ENCODE assay signal across 1 cellular context in genomic region chrX:123959281-123960063, GRCh38.
TF ChIP-seq lines count a peak whose summit lies in the region.

No MANE protein-coding gene starts in this region.

TF ChIP-seq in K562, 482 proteins besides CTCF, POLR2A, EP300 and RAD21 (continued from another document and continues in another):
- TF ChIP-seq MCM5 (IDR thresholded peaks at IDR 0.05; ENCODE audit: low read depth) (no peak), ZC3H8 (IDR thresholded peaks at IDR 0.05) (no peak), BCL6 (CRISPR knock-in tag; IDR thresholded peaks at IDR 0.05) (no peak), SRSF1 (IDR thresholded peaks at IDR 0.05; ENCODE audit: low read depth, low read length) (no peak), EGR1 (conservative IDR thresholded peaks at IDR 0.05) (peak; percentile 49; the same call in 1 of the 2 replicates), CC2D1A (IDR thresholded peaks at IDR 0.05) (no peak), SNAPC5 (CRISPR knock-in tag; IDR thresholded peaks at IDR 0.05) (no peak), E2F1 (CRISPR knock-in tag; IDR thresholded peaks at IDR 0.05) (no peak), SREBF2 (CRISPR knock-in tag; IDR thresholded peaks at IDR 0.05) (no peak), PYGO2 (tag; IDR thresholded peaks at IDR 0.05) (no peak), MAZ (CRISPR knock-in tag; conservative IDR thresholded peaks at IDR 0.05 in 1 of 2, IDR thresholded peaks at IDR 0.05 in 1 of 2) (no peak), SIX5 (IDR thresholded peaks at IDR 0.05; ENCODE audit: borderline replicate concordance in 1 of 2, insufficient read depth in 1 of 2, low read depth in 1 of 2, low read length in 2 of 2) (no peak), MBD1 (CRISPR knock-in tag; IDR thresholded peaks at IDR 0.05) (no peak), CREB1 (IDR thresholded peaks at IDR 0.05) (no peak), CREB1 (CRISPR knock-in tag; IDR thresholded peaks at IDR 0.05) (no peak), THRAP3 (IDR thresholded peaks at IDR 0.05; ENCODE audit: borderline replicate concordance) (no peak), ELF2 (CRISPR knock-in tag; IDR thresholded peaks at IDR 0.05) (no peak), ZNF311 (CRISPR knock-in tag; IDR thresholded peaks at IDR 0.05) (no peak), PHF21A (IDR thresholded peaks at IDR 0.05; ENCODE audit: borderline replicate concordance, low read depth) (no peak), NFE2 (IDR thresholded peaks at IDR 0.05; ENCODE audit: low read depth) (no peak), KDM2B (CRISPR knock-in tag; IDR thresholded peaks at IDR 0.05) (no peak), ZNF444 (CRISPR knock-in tag; IDR thresholded peaks at IDR 0.05) (no peak), ZFPM2 (CRISPR knock-in tag; IDR thresholded peaks at IDR 0.05) (no peak), PATZ1 (CRISPR knock-in tag; IDR thresholded peaks at IDR 0.05; ENCODE audit: borderline replicate concordance) (no peak), ELF4 (CRISPR knock-in tag; IDR thresholded peaks at IDR 0.05) (no peak), CEBPG (CRISPR knock-in tag; IDR thresholded peaks at IDR 0.05) (no peak), CEBPG (tag; conservative IDR thresholded peaks at IDR 0.05 in 1 of 2, IDR thresholded peaks at IDR 0.05 in 1 of 2) (no peak), DPF2 (IDR thresholded peaks at IDR 0.05) (0 out of 2 replicates have a peak, but pooled peaks have one; percentile 14), POLR2H (tag; IDR thresholded peaks at IDR 0.05; ENCODE audit: low read depth) (peak; percentile 25), ZNF785 (CRISPR knock-in tag; IDR thresholded peaks at IDR 0.05) (no peak), ZEB2 (IDR thresholded peaks at IDR 0.05) (no peak), ZNF143 (CRISPR knock-in tag; IDR thresholded peaks at IDR 0.05) (no peak), BRD4 (IDR thresholded peaks at IDR 0.05) (peak; percentile 32; the same call in 1 of the 2 replicates), HMG20A (CRISPR knock-in tag; conservative IDR thresholded peaks at IDR 0.05) (no peak), HSF4 (CRISPR knock-in tag; IDR thresholded peaks at IDR 0.05; ENCODE audit: borderline replicate concordance) (no peak), MED1 (CRISPR knock-in tag; IDR thresholded peaks at IDR 0.05; ENCODE audit: borderline replicate concordance) (no peak), ZBTB7A (IDR thresholded peaks at IDR 0.05; ENCODE audit: borderline replicate concordance, control insufficient read depth, low read depth, low read length) (no peak), HDAC6 (IDR thresholded peaks at IDR 0.05; ENCODE audit: low read depth, low read length) (no peak), RBBP5 (IDR thresholded peaks at IDR 0.05; ENCODE audit: borderline replicate concordance, insufficient read depth, low read length, poor library complexity, severe bottlenecking) (peak; percentile 71), ZNF699 (CRISPR knock-in tag; IDR thresholded peaks at IDR 0.05; ENCODE audit: insufficient replicate concordance) (no peak), ETV1 (tag; conservative IDR thresholded peaks at IDR 0.05; ENCODE audit: low read depth) (peak; percentile 51; the same call in 1 of the 2 replicates), ZNF146 (CRISPR knock-in tag; IDR thresholded peaks at IDR 0.05; ENCODE audit: unreplicated experiment) (no peak), ZNF175 (CRISPR knock-in tag; IDR thresholded peaks at IDR 0.05; ENCODE audit: low read depth) (0 out of 2 replicates have a peak, but pooled peaks have one; percentile 5), RBFOX2 (IDR thresholded peaks at IDR 0.05; ENCODE audit: low read depth, low read length) (no peak), PTBP1 (IDR thresholded peaks at IDR 0.05; ENCODE audit: low read depth, low read length) (no peak), ARID1B (IDR thresholded peaks at IDR 0.05) (no peak), NFYB (IDR thresholded peaks at IDR 0.05; ENCODE audit: extremely low read depth, insufficient read length) (no peak), HDAC8 (tag; IDR thresholded peaks at IDR 0.05) (no peak), MXI1 (IDR thresholded peaks at IDR 0.05; ENCODE audit: low read depth, low read length) (no peak), ZNF717 (CRISPR knock-in tag; IDR thresholded peaks at IDR 0.05) (no peak), TOE1 (IDR thresholded peaks at IDR 0.05; ENCODE audit: borderline replicate concordance) (0 out of 2 replicates have a peak, but pooled peaks have one; percentile 11), TOE1 (CRISPR knock-in tag; IDR thresholded peaks at IDR 0.05; ENCODE audit: borderline replicate concordance, low read depth) (no peak), MCM7 (IDR thresholded peaks at IDR 0.05) (no peak), FOSL1 (tag; conservative IDR thresholded peaks at IDR 0.05) (no peak; the same call in 1 of the 2 replicates), HDAC3 (IDR thresholded peaks at IDR 0.05; ENCODE audit: borderline replicate concordance, partially characterized antibody) (no peak), SMAD3 (CRISPR knock-in tag; conservative IDR thresholded peaks at IDR 0.05) (no peak), GATA2 (CRISPR knock-in tag; IDR thresholded peaks at IDR 0.05) (no peak), PHF20 (IDR thresholded peaks at IDR 0.05; ENCODE audit: partially characterized antibody) (no peak), TBL1XR1 (IDR thresholded peaks at IDR 0.05; ENCODE audit: low read length in 2 of 2) (no peak), SLC30A9 (CRISPR knock-in tag; IDR thresholded peaks at IDR 0.05) (no peak)
- TF ChIP-seq, protein P1, sequence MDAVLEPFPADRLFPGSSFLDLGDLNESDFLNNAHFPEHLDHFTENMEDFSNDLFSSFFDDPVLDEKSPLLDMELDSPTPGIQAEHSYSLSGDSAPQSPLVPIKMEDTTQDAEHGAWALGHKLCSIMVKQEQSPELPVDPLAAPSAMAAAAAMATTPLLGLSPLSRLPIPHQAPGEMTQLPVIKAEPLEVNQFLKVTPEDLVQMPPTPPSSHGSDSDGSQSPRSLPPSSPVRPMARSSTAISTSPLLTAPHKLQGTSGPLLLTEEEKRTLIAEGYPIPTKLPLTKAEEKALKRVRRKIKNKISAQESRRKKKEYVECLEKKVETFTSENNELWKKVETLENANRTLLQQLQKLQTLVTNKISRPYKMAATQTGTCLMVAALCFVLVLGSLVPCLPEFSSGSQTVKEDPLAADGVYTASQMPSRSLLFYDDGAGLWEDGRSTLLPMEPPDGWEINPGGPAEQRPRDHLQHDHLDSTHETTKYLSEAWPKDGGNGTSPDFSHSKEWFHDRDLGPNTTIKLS (IDR thresholded peaks at IDR 0.05; ENCODE audit: borderline replicate concordance, low read depth) = no peak
- TF ChIP-seq, protein P2, sequence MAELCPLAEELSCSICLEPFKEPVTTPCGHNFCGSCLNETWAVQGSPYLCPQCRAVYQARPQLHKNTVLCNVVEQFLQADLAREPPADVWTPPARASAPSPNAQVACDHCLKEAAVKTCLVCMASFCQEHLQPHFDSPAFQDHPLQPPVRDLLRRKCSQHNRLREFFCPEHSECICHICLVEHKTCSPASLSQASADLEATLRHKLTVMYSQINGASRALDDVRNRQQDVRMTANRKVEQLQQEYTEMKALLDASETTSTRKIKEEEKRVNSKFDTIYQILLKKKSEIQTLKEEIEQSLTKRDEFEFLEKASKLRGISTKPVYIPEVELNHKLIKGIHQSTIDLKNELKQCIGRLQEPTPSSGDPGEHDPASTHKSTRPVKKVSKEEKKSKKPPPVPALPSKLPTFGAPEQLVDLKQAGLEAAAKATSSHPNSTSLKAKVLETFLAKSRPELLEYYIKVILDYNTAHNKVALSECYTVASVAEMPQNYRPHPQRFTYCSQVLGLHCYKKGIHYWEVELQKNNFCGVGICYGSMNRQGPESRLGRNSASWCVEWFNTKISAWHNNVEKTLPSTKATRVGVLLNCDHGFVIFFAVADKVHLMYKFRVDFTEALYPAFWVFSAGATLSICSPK (IDR thresholded peaks at IDR 0.05; ENCODE audit: borderline replicate concordance) = no peak
- TF ChIP-seq, protein P3, sequence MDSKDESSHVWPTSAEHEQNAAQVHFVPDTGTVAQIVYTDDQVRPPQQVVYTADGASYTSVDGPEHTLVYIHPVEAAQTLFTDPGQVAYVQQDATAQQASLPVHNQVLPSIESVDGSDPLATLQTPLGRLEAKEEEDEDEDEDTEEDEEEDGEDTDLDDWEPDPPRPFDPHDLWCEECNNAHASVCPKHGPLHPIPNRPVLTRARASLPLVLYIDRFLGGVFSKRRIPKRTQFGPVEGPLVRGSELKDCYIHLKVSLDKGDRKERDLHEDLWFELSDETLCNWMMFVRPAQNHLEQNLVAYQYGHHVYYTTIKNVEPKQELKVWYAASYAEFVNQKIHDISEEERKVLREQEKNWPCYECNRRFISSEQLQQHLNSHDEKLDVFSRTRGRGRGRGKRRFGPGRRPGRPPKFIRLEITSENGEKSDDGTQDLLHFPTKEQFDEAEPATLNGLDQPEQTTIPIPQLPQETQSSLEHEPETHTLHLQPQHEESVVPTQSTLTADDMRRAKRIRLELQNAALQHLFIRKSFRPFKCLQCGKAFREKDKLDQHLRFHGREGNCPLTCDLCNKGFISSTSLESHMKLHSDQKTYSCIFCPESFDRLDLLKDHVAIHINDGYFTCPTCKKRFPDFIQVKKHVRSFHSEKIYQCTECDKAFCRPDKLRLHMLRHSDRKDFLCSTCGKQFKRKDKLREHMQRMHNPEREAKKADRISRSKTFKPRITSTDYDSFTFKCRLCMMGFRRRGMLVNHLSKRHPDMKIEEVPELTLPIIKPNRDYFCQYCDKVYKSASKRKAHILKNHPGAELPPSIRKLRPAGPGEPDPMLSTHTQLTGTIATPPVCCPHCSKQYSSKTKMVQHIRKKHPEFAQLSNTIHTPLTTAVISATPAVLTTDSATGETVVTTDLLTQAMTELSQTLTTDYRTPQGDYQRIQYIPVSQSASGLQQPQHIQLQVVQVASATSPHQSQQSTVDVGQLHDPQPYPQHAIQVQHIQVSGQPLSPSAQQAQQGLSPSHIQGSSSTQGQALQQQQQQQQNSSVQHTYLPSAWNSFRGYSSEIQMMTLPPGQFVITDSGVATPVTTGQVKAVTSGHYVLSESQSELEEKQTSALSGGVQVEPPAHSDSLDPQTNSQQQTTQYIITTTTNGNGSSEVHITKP (IDR thresholded peaks at IDR 0.05; ENCODE audit: partially characterized antibody) = peak; percentile 93
- TF ChIP-seq, protein P4, sequence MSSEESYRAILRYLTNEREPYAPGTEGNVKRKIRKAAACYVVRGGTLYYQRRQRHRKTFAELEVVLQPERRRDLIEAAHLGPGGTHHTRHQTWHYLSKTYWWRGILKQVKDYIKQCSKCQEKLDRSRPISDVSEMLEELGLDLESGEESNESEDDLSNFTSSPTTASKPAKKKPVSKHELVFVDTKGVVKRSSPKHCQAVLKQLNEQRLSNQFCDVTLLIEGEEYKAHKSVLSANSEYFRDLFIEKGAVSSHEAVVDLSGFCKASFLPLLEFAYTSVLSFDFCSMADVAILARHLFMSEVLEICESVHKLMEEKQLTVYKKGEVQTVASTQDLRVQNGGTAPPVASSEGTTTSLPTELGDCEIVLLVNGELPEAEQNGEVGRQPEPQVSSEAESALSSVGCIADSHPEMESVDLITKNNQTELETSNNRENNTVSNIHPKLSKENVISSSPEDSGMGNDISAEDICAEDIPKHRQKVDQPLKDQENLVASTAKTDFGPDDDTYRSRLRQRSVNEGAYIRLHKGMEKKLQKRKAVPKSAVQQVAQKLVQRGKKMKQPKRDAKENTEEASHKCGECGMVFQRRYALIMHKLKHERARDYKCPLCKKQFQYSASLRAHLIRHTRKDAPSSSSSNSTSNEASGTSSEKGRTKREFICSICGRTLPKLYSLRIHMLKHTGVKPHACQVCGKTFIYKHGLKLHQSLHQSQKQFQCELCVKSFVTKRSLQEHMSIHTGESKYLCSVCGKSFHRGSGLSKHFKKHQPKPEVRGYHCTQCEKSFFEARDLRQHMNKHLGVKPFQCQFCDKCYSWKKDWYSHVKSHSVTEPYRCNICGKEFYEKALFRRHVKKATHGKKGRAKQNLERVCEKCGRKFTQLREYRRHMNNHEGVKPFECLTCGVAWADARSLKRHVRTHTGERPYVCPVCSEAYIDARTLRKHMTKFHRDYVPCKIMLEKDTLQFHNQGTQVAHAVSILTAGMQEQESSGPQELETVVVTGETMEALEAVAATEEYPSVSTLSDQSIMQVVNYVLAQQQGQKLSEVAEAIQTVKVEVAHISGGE (CRISPR knock-in tag; IDR thresholded peaks at IDR 0.05) = peak in 1 of 3 experiments; percentile 44; a peak in 1 of 6 replicates
